Comparison of ENCODE assay signal across 33 cellular contexts in genomic region chr15:71702496-71702895, GRCh38.
"Had no signal": no experiment of that assay in that cellular context is flagged by ENCODE, and none has a peak within 500 bp of the region (broad histone marks: within the 10 kb centered on the region; RNA-seq: fewer than 3 reads in every experiment).

No MANE protein-coding gene starts in this region.

- ATAC-seq: activated naive CD4-positive, alpha-beta T cell treated with anti-CD3 and anti-CD28 coated beads, Interleukin-2, amount 50 U/mL, for 72 hours; activated naive CD8-positive, alpha-beta T cell treated with anti-CD3 and anti-CD28 coated beads, Interleukin-2, amount 50 U/mL, for 24 hours; activated T-cell treated with anti-CD3 and anti-CD28 coated beads, Interleukin-2, amount 50 U/mL, for 4 hours; activated T-cell treated with anti-CD3 and anti-CD28 coated beads, Interleukin-2, amount 50 U/mL, for 72 hours; activated T-helper 17 cell treated with anti-CD3 and anti-CD28 coated beads, Interleukin-2, amount 50 U/mL, for 72 hours; body of pancreas had no signal

- H3K9me3 ChIP-seq: adrenal gland, ascending aorta, body of pancreas, breast epithelium had no signal

- DNase-seq: activated effector memory CD4-positive, alpha-beta T cell treated with anti-CD3 and anti-CD28 coated beads, Interleukin-2, amount 50 U/mL, for 16 hours; activated effector memory CD4-positive, alpha-beta T cell treated with Interleukin-2 at 50 U/mL for 16 hours; activated gamma-delta T cell; activated gamma-delta T cell treated with Interleukin-2 at 50 U/mL for 16 hours; activated naive CD4-positive, alpha-beta T cell; activated naive CD4-positive, alpha-beta T cell treated with anti-CD3 and anti-CD28 coated beads for 36 hours; activated naive CD4-positive, alpha-beta T cell treated with anti-CD3 and anti-CD28 coated beads, Interleukin-2, amount 10 ng/mL, durations not matched to agents 7 days and 5 days; activated naive CD4-positive, alpha-beta T cell treated with anti-CD3 and anti-CD28 coated beads, Interleukin-2, amount 50 U/mL, for 16 hours; activated naive CD4-positive, alpha-beta T cell treated with Interleukin-2 at 50 U/mL for 16 hours; activated naive CD8-positive, alpha-beta T cell treated with anti-CD3 and anti-CD28 coated beads for 36 hours; activated naive CD8-positive, alpha-beta T cell treated with anti-CD3 and anti-CD28 coated beads, Interleukin-2, amount 10 ng/mL, durations not matched to agents 7 days and 5 days; activated naive CD8-positive, alpha-beta T cell treated with anti-CD3 and anti-CD28 coated beads, Interleukin-2, amount 50 U/mL, for 24 hours; activated T-cell treated with anti-CD3 and anti-CD28 coated beads, Interleukin-2, amount 50 U/mL, for 24 hours; activated T-cell treated with anti-CD3 and anti-CD28 coated beads, Interleukin-2, amount 50 U/mL, for 4 hours; activated T-cell treated with anti-CD3 and anti-CD28 coated beads, Interleukin-2, amount 50 U/mL, for 48 hours; activated T-cell treated with anti-CD3 and anti-CD28 coated beads, Interleukin-2, amount 50 U/mL, for 72 hours; adrenal gland; amniotic stem cell; amygdala; anterior cingulate cortex; aorta; body of pancreas; brain microvascular endothelial cell; caudate nucleus; central memory CD4-positive, alpha-beta T cell; cerebellar nuclear complex had no signal

- H3K36me3 ChIP-seq: adrenal gland, ascending aorta, brain microvascular endothelial cell, breast epithelium, cardiac muscle cell had no signal

- H3K4me3 ChIP-seq: adrenal gland, ascending aorta, body of pancreas, breast epithelium, cardiac muscle cell had no signal

- H3K27me3 ChIP-seq: adrenal gland, ascending aorta, body of pancreas, brain microvascular endothelial cell, breast epithelium, cardiac muscle cell had no signal

- H3K4me1 ChIP-seq: breast epithelium had no signal

- H3K27ac ChIP-seq: adrenal gland, ascending aorta, body of pancreas, brain microvascular endothelial cell, breast epithelium, cardiac muscle cell had no signal

- FAIRE-seq: astrocyte, colon had no signal
